16 cellular contexts compared by ENCODE assay signal in the genomic region with DNA sequence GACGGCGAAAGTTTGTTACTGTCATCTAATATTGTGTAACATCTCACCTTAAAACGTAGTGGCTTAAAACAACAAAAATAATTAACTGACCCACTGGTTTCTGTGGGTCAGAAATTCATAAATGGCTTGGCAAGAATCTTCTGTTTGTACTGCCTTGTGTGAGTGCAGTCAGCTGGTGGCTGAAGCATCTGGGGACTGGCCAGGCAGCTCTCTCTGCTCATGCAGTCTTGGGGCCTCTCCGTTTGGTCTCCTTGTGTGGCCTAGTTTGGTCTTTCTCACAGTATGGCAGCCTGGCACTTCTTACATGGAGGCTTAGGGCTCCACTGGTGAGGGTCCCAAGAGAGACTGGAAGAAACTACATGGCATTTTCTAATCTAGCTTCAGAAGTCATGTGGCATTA. TPM values are rescaled to one million over a fixed set of nuclear protein-coding genes. Genes with fewer than 3 reads are reported as not detected.
DNase-seq lines count a peak whose midpoint lies in the region; ATAC-seq and TF ChIP-seq lines count a peak whose summit lies in the region.
"Had no signal": no experiment of that assay in that cellular context is flagged by ENCODE, and none has a peak within 500 bp of the region (broad histone marks: within the 10 kb centered on the region; RNA-seq: fewer than 3 reads in every experiment).

No MANE protein-coding gene starts in this region.

- no peaks in the 10 kb centered on the region for H3K79me1 ChIP-seq in IMR-90 (ENCODE audit: low read depth in 1 of 2, low read length in 2 of 2)

- WGBS in IMR-90 (ENCODE audit: extremely low coverage in 2 of 2, insufficient read length in 1 of 2), 2 experiments = no CpG with 5 or more reads among the region's 4 CpGs
- 58% methylated on average over 4 of the region's 4 CpGs for WGBS in esophagus muscularis mucosa
- WGBS in thyroid gland, 2 donors = 48 to 50% methylated on average over 4 of the region's 4 CpGs
- 68 to 90% (median 83%) methylated on average over 4 of the region's 4 CpGs for WGBS in psoas muscle, 3 donors

- no peaks in the 10 kb centered on the region for H3K4me1 ChIP-seq in IMR-90 (ENCODE audit: control insufficient read depth, insufficient read depth, low read length)
- peaks cover 3 to 31% (median 28%) of the 10 kb centered on the region in 4 donors for H3K4me1 ChIP-seq in esophagus muscularis mucosa
- peaks cover 12 to 13% of the 10 kb centered on the region in 2 donors for H3K4me1 ChIP-seq in thyroid gland
- peaks cover 7% of the 10 kb centered on the region for H3K4me1 ChIP-seq in CD8-positive, alpha-beta T cell (ENCODE audit: insufficient read depth, low read length)
- H3K4me1 ChIP-seq in psoas muscle = no peaks in the 10 kb centered on the region
- H3K4me1 ChIP-seq: BE2C, Caco-2 had no signal

- no peak overlapping the region for H3K4me3 Mint-ChIP-seq in neural crest cell
- H3K4me3 Mint-ChIP-seq in CD8-positive, alpha-beta T cell = no peak overlapping the region
- H3K4me3 Mint-ChIP-seq: CD8-positive, alpha-beta memory T cell had no signal

- TF ChIP-seq EP300 in esophagus muscularis mucosa (IDR thresholded peaks at IDR 0.05) = no peak

- CTCF ChIA-PET in IMR-90 (lab: Yijun Ruan, JAX) = no interaction called here
- CTCF ChIA-PET in CD8-positive, alpha-beta T cell (lab: Charles Lee) = no interaction called here
- CTCF ChIA-PET in GM10248 (lab: Yijun Ruan, JAX) = interaction anchor here (0.9 to 1.6 kb wide), 4 partner anchors 9 to 71 kb away, joined by 3 to 4 read pairs (median 4); no protein-coding TSS in a partner anchor

- no peaks in the 10 kb centered on the region for H4K20me1 ChIP-seq in IMR-90 (ENCODE audit: insufficient read depth, low read length)

- H3K27me3 Mint-ChIP-seq in neural crest cell (ENCODE audit: low read depth) = no peaks in the 10 kb centered on the region
- H3K27me3 Mint-ChIP-seq in CD8-positive, alpha-beta T cell (ENCODE audit: low read depth) = peaks cover 3% of the 10 kb centered on the region

- no peak overlapping the region for H3K4me2 ChIP-seq in IMR-90 (ENCODE audit: low read depth, low read length)

- H3K56ac ChIP-seq in IMR-90 (ENCODE audit: extremely low read depth, insufficient read depth, low read length) = no peak overlapping the region

- TF ChIP-seq POLR2A in IMR-90 (IDR thresholded peaks at IDR 0.05; ENCODE audit: low read depth, low read length) (no peak), esophagus muscularis mucosa (IDR thresholded peaks at IDR 0.05; ENCODE audit: low read depth) (no peak), thyroid gland (IDR thresholded peaks at IDR 0.05) (no peak)

- H2AK9ac ChIP-seq in IMR-90 (replicated peaks; ENCODE audit: low read depth, low read length, poor library complexity) = no peak overlapping the region

- no peak overlapping the region for H2BK15ac ChIP-seq in IMR-90 (ENCODE audit: low read depth, low read length)

- no TSS peak for BruUV-seq in IMR-90 (replicated peaks; lab: Mats Ljungman, UMichigan)

- H3K9me3 ChIP-seq in IMR-90 (ENCODE audit: control insufficient read depth, insufficient read depth, low read length) (no peaks in the 10 kb centered on the region), esophagus muscularis mucosa (no peaks in the 10 kb centered on the region), thyroid gland (no peaks in the 10 kb centered on the region), psoas muscle (no peaks in the 10 kb centered on the region)
- H3K9me3 ChIP-seq in CD8-positive, alpha-beta T cell (ENCODE audit: low read length) = no peaks in the 10 kb centered on the region
- H3K9me3 ChIP-seq: BE2C, Caco-2 had no signal

- H3K27ac Mint-ChIP-seq in neural crest cell (ENCODE audit: unreplicated experiment) = peak overlapping the region; percentile 21
- no peak overlapping the region for H3K27ac Mint-ChIP-seq in CD8-positive, alpha-beta T cell
- H3K27ac Mint-ChIP-seq: CD8-positive, alpha-beta memory T cell had no signal

- H3K18ac ChIP-seq in IMR-90 (ENCODE audit: low read depth, low read length) = no peak overlapping the region

- H4K5ac ChIP-seq in IMR-90 (ENCODE audit: low read depth, low read length) = no peak overlapping the region

- dilution Hi-C loops in IMR-90 (cut with HindIII; ENCODE audit: low sequenced_read_pairs, unreplicated experiment) = no loop called here

- in situ Hi-C loops in IMR-90 (cut with MboI; ENCODE audit: low sequenced_read_pairs) = loop anchor here (25.0 kb wide), 1 partner anchor 1237 kb away; no protein-coding TSS in a partner anchor

- no peak for TF ChIP-seq RAD21 in IMR-90 (IDR thresholded peaks at IDR 0.05; ENCODE audit: low read length)

- no peak overlapping the region for H2BK20ac ChIP-seq in IMR-90 (ENCODE audit: low read depth, low read length)

- no peak for ATAC-seq in IMR-90 (ENCODE audit: low read depth)
- ATAC-seq in CD8-positive, alpha-beta T cell = no peak
- ATAC-seq in psoas muscle = no peak
- ATAC-seq: HCT116, HepG2 had no signal

- no peaks in the 10 kb centered on the region for H3K9me3 Mint-ChIP-seq in neural crest cell
- no peaks in the 10 kb centered on the region for H3K9me3 Mint-ChIP-seq in CD8-positive, alpha-beta T cell
- H3K9me3 Mint-ChIP-seq: CD8-positive, alpha-beta memory T cell had no signal

- intact Hi-C loops in IMR-90 (cut with micrococcal nuclease) (no loop called here), esophagus muscularis mucosa (cut with DNase I) (no loop called here), thyroid gland (cut with DNase I) (no loop called here), psoas muscle (cut with DNase I) (no loop called here)
- intact Hi-C loops in CD8-positive, alpha-beta T cell (cut with DNase I, micrococcal nuclease) = no loop called here

- H2BK5ac ChIP-seq in IMR-90 (ENCODE audit: low read depth, low read length, poor library complexity, severe bottlenecking) = no peak overlapping the region

- no peak overlapping the region for H3K14ac ChIP-seq in IMR-90 (replicated peaks; ENCODE audit: low read depth, low read length)

- no peak overlapping the region for H2BK120ac ChIP-seq in IMR-90 (ENCODE audit: low read depth, low read length)

- H3K36me3 ChIP-seq in IMR-90 (ENCODE audit: control insufficient read depth, insufficient read depth, low read length) (no peaks in the 10 kb centered on the region), esophagus muscularis mucosa (no peaks in the 10 kb centered on the region), thyroid gland (no peaks in the 10 kb centered on the region), psoas muscle (ENCODE audit: insufficient read depth in 1 of 2, low read depth in 1 of 2) (no peaks in the 10 kb centered on the region)
- no peaks in the 10 kb centered on the region for H3K36me3 ChIP-seq in CD8-positive, alpha-beta T cell (ENCODE audit: insufficient read depth, low read length)
- H3K36me3 ChIP-seq: BE2C had no signal

- H2AK5ac ChIP-seq in IMR-90 (ENCODE audit: low read depth, low read length) = no peak overlapping the region

- no peak overlapping the region for H3K4ac ChIP-seq in IMR-90 (ENCODE audit: low read depth, low read length)

- no peak overlapping the region for H4K91ac ChIP-seq in IMR-90 (ENCODE audit: insufficient read depth, low read depth, low read length)

- no peak overlapping the region for H2AFZ ChIP-seq in IMR-90 (replicated peaks; ENCODE audit: low read length, poor library complexity)
- H2AFZ ChIP-seq: GM23248 had no signal

- H3K4me3 ChIP-seq in IMR-90 (ENCODE audit: insufficient read depth, low read depth, low read length) (no peak overlapping the region), esophagus muscularis mucosa (no peak overlapping the region), thyroid gland (replicated peaks in 1 of 3) (no peak overlapping the region), psoas muscle (no peak overlapping the region)
- H3K4me3 ChIP-seq in CD8-positive, alpha-beta T cell (ENCODE audit: low read depth, low read length) = no peak overlapping the region
- H3K4me3 ChIP-seq: GM23248 had no signal

- no peak overlapping the region for H3K9ac ChIP-seq in IMR-90 (ENCODE audit: low read depth, low read length)
- H3K9ac ChIP-seq: GM23248 had no signal

- no peaks in the 10 kb centered on the region for H3K36me3 Mint-ChIP-seq in neural crest cell (ENCODE audit: low read depth)
- no peaks in the 10 kb centered on the region for H3K36me3 Mint-ChIP-seq in CD8-positive, alpha-beta T cell
- H3K36me3 Mint-ChIP-seq: CD8-positive, alpha-beta memory T cell had no signal

- POLR2A ChIA-PET in IMR-90 (lab: Charles Lee; ENCODE audit: unreplicated experiment) = no interaction called here
- POLR2A ChIA-PET in CD8-positive, alpha-beta T cell (lab: Charles Lee) = no interaction called here
- POLR2A ChIA-PET in GM10248 (lab: Yijun Ruan, JAX) = no interaction called here

- DNase-seq in IMR-90 (no peak), esophagus muscularis mucosa (ENCODE audit: extremely low spot score) (peak; percentile 78), neural crest cell (ENCODE audit: low read depth, low spot score) (no peak), thyroid gland (peak; percentile 51 to 69), psoas muscle (no peak), GM10248 (ENCODE audit: extremely low spot score) (no peak)
- DNase-seq in CD8-positive, alpha-beta T cell = no peak
- DNase-seq: BE2C; Caco-2; CD8-positive, alpha-beta memory T cell; DND-41; GDM1; GM23248 had no signal

- TF ChIP-seq CTCF in IMR-90 (conservative IDR thresholded peaks at IDR 0.05; ENCODE audit: low read depth, low read length) (no peak), esophagus muscularis mucosa (IDR thresholded peaks at IDR 0.05) (no peak), neural crest cell (conservative IDR thresholded peaks at IDR 0.05) (no peak), thyroid gland (IDR thresholded peaks at IDR 0.05) (no peak), psoas muscle (IDR thresholded peaks at IDR 0.05) (no peak), GM10248 (IDR thresholded peaks at IDR 0.05; ENCODE audit: control extremely low read depth, extremely low read depth, low read depth, missing control alignments) (no peak)
- no peak for TF ChIP-seq CTCF in CD8-positive, alpha-beta T cell (IDR thresholded peaks at IDR 0.05)

- H3K27me3 ChIP-seq in IMR-90 (ENCODE audit: control insufficient read depth, insufficient read depth, low read length) (peaks cover 21% of the 10 kb centered on the region), esophagus muscularis mucosa (no peaks in the 10 kb centered on the region), thyroid gland (no peaks in the 10 kb centered on the region), psoas muscle (ENCODE audit: insufficient read depth in 3 of 3, low read length in 2 of 3) (no peaks in the 10 kb centered on the region)
- H3K27me3 ChIP-seq in CD8-positive, alpha-beta T cell (ENCODE audit: insufficient read depth, low read length) = no peaks in the 10 kb centered on the region
- H3K27me3 ChIP-seq: BE2C had no signal

- H3K27ac ChIP-seq in IMR-90 (ENCODE audit: insufficient read depth, low read length) = no peak overlapping the region
- H3K27ac ChIP-seq in esophagus muscularis mucosa (replicated peaks in 1 of 4) = peak overlapping the region in 1 of 4 donors; percentile 9
- peak overlapping the region in 2 of 3 donors; percentile 42 to 54 for H3K27ac ChIP-seq in thyroid gland
- no peak overlapping the region for H3K27ac ChIP-seq in CD8-positive, alpha-beta T cell (ENCODE audit: low read depth, low read length)
- H3K27ac ChIP-seq in psoas muscle = no peak overlapping the region
- H3K27ac ChIP-seq: C4-2B, GM23248 had no signal

- peaks cover 30% of the 10 kb centered on the region for H3K4me1 Mint-ChIP-seq in neural crest cell
- H3K4me1 Mint-ChIP-seq in CD8-positive, alpha-beta T cell (ENCODE audit: low read depth) = peaks cover 15% of the 10 kb centered on the region

- no peak overlapping the region for H3K23ac ChIP-seq in IMR-90 (ENCODE audit: low read depth, low read length)

- H4K8ac ChIP-seq in IMR-90 (ENCODE audit: low read depth in 2 of 2, low read length in 2 of 2) = no peak overlapping the region

- no peaks in the 10 kb centered on the region for H3K9me1 ChIP-seq in IMR-90 (ENCODE audit: insufficient read depth, low read length)

RNA-seq across cellular contexts. Expression of a gene that starts 49.0 kb away (rescaled TPM):
- total RNA-seq in IMR-90 (2012; rRNA removed) (not detected in 2 replicates), esophagus muscularis mucosa (not detected), neural crest cell (not detected in 2 replicates), thyroid gland (not detected), psoas muscle (under 1 TPM in 2 of 4 donors, not detected in 2; 0.61 to 0.69 TPM)
- polyA plus RNA-seq in IMR-90 (2012; rRNA removed) (not detected in 2 replicates), psoas muscle (under 1 TPM in 2 of 3 donors, not detected in 1; 0.06 to 0.40 TPM)
- polyA plus RNA-seq in IMR-90 (2012; cell fraction: cytosol; rRNA removed) = not detected in 2 replicates
- polyA plus RNA-seq in IMR-90 (2012; cell fraction: nucleus; rRNA removed; ENCODE audit: low replicate concordance) = not detected in 2 replicates
- total RNA-seq in CD8-positive, alpha-beta T cell = not detected
- total RNA-seq: Caco-2; CD8-positive, alpha-beta memory T cell; GM23248; HepG2 had no signal
- polyA plus RNA-seq: CD8-positive, alpha-beta memory T cell; GM23248; HepG2 had no signal

Comparison
In these comparisons a context has a peak if more than half of its experiments do, and no peak if none do; other contexts are left out.
1. DNase-seq: peak in esophagus muscularis mucosa (single experiment) and thyroid gland (2 of 2); none in IMR-90 (single experiment), neural crest cell (single experiment), CD8-positive, alpha-beta T cell (0 of 7), psoas muscle (0 of 2) and GM10248 (single experiment).
2. H3K27ac ChIP-seq: peak in thyroid gland (2 of 3); none in IMR-90 (single experiment), CD8-positive, alpha-beta T cell (single experiment) and psoas muscle (single experiment).